ENCODE assay signal across 8 cellular contexts in genomic region chr16:10180771-10181163, GRCh38. TPM values are rescaled to one million over a fixed set of nuclear protein-coding genes. Genes with fewer than 3 reads are reported as not detected.
DNase-seq lines count a peak whose midpoint lies in the region; ATAC-seq, FAIRE-seq and TF ChIP-seq lines count a peak whose summit lies in the region.

No MANE protein-coding gene starts in this region.

- no peak overlapping the region for H3K9ac ChIP-seq in keratinocyte (ENCODE audit: control insufficient read depth, extremely low read depth, insufficient read depth, low read length)

- H3K4me3 ChIP-seq in keratinocyte (ENCODE audit: control insufficient read depth in 2 of 3, extremely low read depth in 1 of 3, insufficient read depth in 2 of 3, low read depth in 1 of 3, low read length in 3 of 3): no peak overlapping the region

- peak; percentile 6 for DNase-seq in activated naive CD4-positive, alpha-beta T cell treated with Interleukin-2 at 50 U/mL for 16 hours
- no peak for DNase-seq in activated naive CD4-positive, alpha-beta T cell (lab: John Stamatoyannopoulos, UW)
- DNase-seq in anterior cingulate cortex (lab: John Stamatoyannopoulos, UW) (peak in 37 of 58 donors; percentile 3 to 52 (median 25)), keratinocyte (ENCODE audit: low read depth, low spot score) (no peak), NCI-H345 (lab: John Stamatoyannopoulos, UW) (no peak), NCI-H2196 (lab: John Stamatoyannopoulos, UW; ENCODE audit: unreplicated experiment) (no peak)
- peak; percentile 42 for DNase-seq in stimulated activated naive B cell treated with anti-CD40 and anti-IgM and Interleukin-4, amounts not matched to agents 10 μg/mL and 1 μg/mL and 100 μg/mL, for 72 hours

- H3K9me3 Mint-ChIP-seq in stimulated activated naive B cell treated with anti-CD40 and anti-IgM and Interleukin-4, amounts not matched to agents 10 μg/mL and 1 μg/mL and 100 μg/mL, for 72 hours: no peaks in the 10 kb centered on the region

- H3K4me1 ChIP-seq in keratinocyte (ENCODE audit: control insufficient read depth, extremely low read depth, insufficient read depth, low read length): peaks cover 10% of the 10 kb centered on the region

- peak; percentile 26 to 31 for ATAC-seq in stimulated activated naive B cell treated with anti-CD40 and anti-IgM and Interleukin-4, amounts not matched to agents 10 μg/mL and 1 μg/mL and 100 μg/mL, for 72 hours (replicated peaks)
- no peak for ATAC-seq in HG02798 (IDR thresholded peaks at IDR 0.05; ENCODE audit: poor library complexity, unreplicated experiment)

- peak in 2 of 3 experiments; percentile 12 to 43 for TF ChIP-seq CTCF in keratinocyte (optimal IDR thresholded peaks at IDR 0.05 in 1 of 3, IDR thresholded peaks at IDR 0.05 in 1 of 3, conservative IDR thresholded peaks at IDR 0.05 in 1 of 3; ENCODE audit: extremely low read depth in 1 of 3, insufficient read depth in 2 of 3, low read length in 3 of 3)

- dilution Hi-C loops in keratinocyte (cut with MboI; ENCODE audit: extremely low pct_ligation_motif_present, low sequenced_read_pairs): no loop called here

- H3K4me2 ChIP-seq in keratinocyte (ENCODE audit: control insufficient read depth, extremely low read depth, insufficient read depth, low read depth, low read length): no peak overlapping the region

- H4K20me1 ChIP-seq in keratinocyte (ENCODE audit: control insufficient read depth, extremely low read depth, insufficient read depth, low read length): no peaks in the 10 kb centered on the region

- peaks cover 59 to 75% of the 10 kb centered on the region in 2 donors for H3K27me3 Mint-ChIP-seq in stimulated activated naive B cell treated with anti-CD40 and anti-IgM and Interleukin-4, amounts not matched to agents 10 μg/mL and 1 μg/mL and 100 μg/mL, for 72 hours

- no peaks in the 10 kb centered on the region for H3K9me3 ChIP-seq in keratinocyte (ENCODE audit: control insufficient read depth, low read depth, low read length)

- no peak overlapping the region for H2AFZ ChIP-seq in keratinocyte (ENCODE audit: control insufficient read depth, low read length)

- peaks cover 47% of the 10 kb centered on the region for H3K27me3 ChIP-seq in keratinocyte (ENCODE audit: control insufficient read depth, extremely low read depth, insufficient read depth, low read length)

- no peaks in the 10 kb centered on the region for H3K79me2 ChIP-seq in keratinocyte (ENCODE audit: control insufficient read depth, insufficient read depth, low read length)

- H3K4me1 Mint-ChIP-seq in stimulated activated naive B cell treated with anti-CD40 and anti-IgM and Interleukin-4, amounts not matched to agents 10 μg/mL and 1 μg/mL and 100 μg/mL, for 72 hours: peaks cover 17 to 36% of the 10 kb centered on the region in 2 donors

- H3K27ac ChIP-seq in keratinocyte (ENCODE audit: control insufficient read depth, insufficient read depth, low read length): no peak overlapping the region

- H3K36me3 Mint-ChIP-seq in stimulated activated naive B cell treated with anti-CD40 and anti-IgM and Interleukin-4, amounts not matched to agents 10 μg/mL and 1 μg/mL and 100 μg/mL, for 72 hours: peaks cover 0 to 3% of the 10 kb centered on the region in 2 donors

- no peaks in the 10 kb centered on the region for H3K9me1 ChIP-seq in keratinocyte (ENCODE audit: control insufficient read depth, extremely low read depth, insufficient read depth, low read length)

- H3K4me3 Mint-ChIP-seq in stimulated activated naive B cell treated with anti-CD40 and anti-IgM and Interleukin-4, amounts not matched to agents 10 μg/mL and 1 μg/mL and 100 μg/mL, for 72 hours: peak overlapping the region; percentile 70 to 85

- FAIRE-seq in keratinocyte (lab: Jason Lieb, UNC): no peak

- H3K27ac Mint-ChIP-seq in stimulated activated naive B cell treated with anti-CD40 and anti-IgM and Interleukin-4, amounts not matched to agents 10 μg/mL and 1 μg/mL and 100 μg/mL, for 72 hours: no peak overlapping the region

- no peaks in the 10 kb centered on the region for H3K36me3 ChIP-seq in keratinocyte (ENCODE audit: control insufficient read depth in 2 of 2, extremely low read depth in 1 of 2, insufficient read depth in 2 of 2, low read length in 2 of 2)

RNA-seq across cellular contexts. Expression of gene GRIN2A, which starts 1.5 kb away (rescaled TPM):
- 0.01 TPM in 1 of 3 replicates, not detected in the others for polyA plus RNA-seq in keratinocyte
- polyA plus RNA-seq in keratinocyte (2011; ENCODE audit: low read depth): not detected
- not detected in 2 replicates for polyA plus RNA-seq in keratinocyte (2011; cell fraction: cytosol; rRNA removed)
- 0.01 TPM in 1 of 2 replicates, not detected in the other for polyA plus RNA-seq in keratinocyte (2011; cell fraction: nucleus; rRNA removed)
- polyA plus RNA-seq in keratinocyte (2012; ENCODE audit: low replicate concordance): not detected in 2 replicates
- 0.19 TPM in 1 of 3 replicates, not detected in the others for polyA minus RNA-seq in keratinocyte
- polyA minus RNA-seq in keratinocyte (2011; cell fraction: cytosol; rRNA and poly(A)+ RNA removed): not detected
- 0.54 TPM in 1 of 2 replicates, not detected in the other for polyA minus RNA-seq in keratinocyte (2011; cell fraction: nucleus; rRNA and poly(A)+ RNA removed)

Comparison
In these comparisons a context has a peak if more than half of its experiments do, and no peak if none do; other contexts are left out.
1. DNase-seq: peak in activated naive CD4-positive, alpha-beta T cell treated with Interleukin-2 at 50 U/mL for 16 hours (single experiment), anterior cingulate cortex (37 of 58) and stimulated activated naive B cell treated with anti-CD40 and anti-IgM and Interleukin-4, amounts not matched to agents 10 μg/mL and 1 μg/mL and 100 μg/mL, for 72 hours (single experiment); none in activated naive CD4-positive, alpha-beta T cell (0 of 4), keratinocyte (single experiment), NCI-H345 (single experiment) and NCI-H2196 (single experiment).